Comparison of ENCODE assay signal across 8 cellular contexts in genomic region chr2:111346018-111346932, GRCh38.
DNase-seq lines count a peak whose midpoint lies in the region; ATAC-seq, FAIRE-seq and TF ChIP-seq lines count a peak whose summit lies in the region.
"Not testable (repeated sequence)": the region's sequence is repeated elsewhere in the genome, so short reads cannot be mapped to it uniquely, and the experiment has no call there.

No MANE protein-coding gene starts in this region.

- not testable (repeated sequence) for H3K36me3 Mint-ChIP-seq in HFFc6 (ENCODE audit: low read depth); activated CD8-positive, alpha-beta T cell treated with anti-CD3 and anti-CD28 coated beads for 36 hours (ENCODE audit: low read depth); chondrocyte (ENCODE audit: low read depth)

- not testable (repeated sequence) for H3K4me3 Mint-ChIP-seq in HFFc6; activated CD8-positive, alpha-beta T cell treated with anti-CD3 and anti-CD28 coated beads for 36 hours; chondrocyte (ENCODE audit: unreplicated experiment)

- not testable (repeated sequence) for FAIRE-seq in kidney (lab: Jason Lieb, UNC)

- not testable (repeated sequence) for H3K27ac Mint-ChIP-seq in HFFc6; activated CD8-positive, alpha-beta T cell treated with anti-CD3 and anti-CD28 coated beads for 36 hours
- peak overlapping the region; percentile 41 for H3K27ac Mint-ChIP-seq in chondrocyte (ENCODE audit: unreplicated experiment)

- TF ChIP-seq CTCF in AG09309 (IDR thresholded peaks at IDR 0.05; ENCODE audit: control insufficient read depth, insufficient read depth, low read depth, low read length, missing control alignments); HFFc6 (IDR thresholded peaks at IDR 0.05); activated CD8-positive, alpha-beta T cell treated with anti-CD3 and anti-CD28 coated beads for 36 hours (IDR thresholded peaks at IDR 0.05); chondrocyte (IDR thresholded peaks at IDR 0.05); kidney (IDR thresholded peaks at IDR 0.05; ENCODE audit: borderline replicate concordance, extremely low read depth, insufficient read depth); ovary (IDR thresholded peaks at IDR 0.05); thoracic aorta (IDR thresholded peaks at IDR 0.05): not testable (repeated sequence)

- not testable (repeated sequence) for H3K36me3 ChIP-seq in kidney (ENCODE audit: control insufficient read depth in 1 of 2, insufficient read depth in 2 of 2, low read length in 2 of 2); ovary; thoracic aorta

- H3K4me3 ChIP-seq in AG09309 (ENCODE audit: control insufficient read depth, low read depth, low read length); kidney (ENCODE audit: low read length in 2 of 2); ovary: not testable (repeated sequence)
- peak overlapping the region; percentile 29 for H3K4me3 ChIP-seq in thoracic aorta

- CTCF ChIA-PET in activated CD8-positive, alpha-beta T cell treated with anti-CD3 and anti-CD28 coated beads for 36 hours (lab: Charles Lee) = not testable (repeated sequence)

- intact Hi-C loops in activated CD8-positive, alpha-beta T cell treated with anti-CD3 and anti-CD28 coated beads for 36 hours (cut with micrococcal nuclease); kidney (cut with DNase I); ovary (cut with DNase I): not testable (repeated sequence)

- not testable (repeated sequence) for H3K9ac ChIP-seq in kidney (ENCODE audit: low read length in 2 of 2)

- H3K9me3 ChIP-seq in kidney (ENCODE audit: control insufficient read depth in 1 of 2, low read length in 2 of 2); ovary; thoracic aorta: not testable (repeated sequence)

- DNase-seq in AG09309 (ENCODE audit: low read depth) = peak; percentile 1
- DNase-seq in HFFc6 = peak; percentile 11
- not testable (repeated sequence) for DNase-seq in activated CD8-positive, alpha-beta T cell treated with anti-CD3 and anti-CD28 coated beads for 36 hours; chondrocyte (ENCODE audit: low spot score)
- peak; percentile 29 for DNase-seq in foreskin melanocyte
- DNase-seq in kidney = peak; percentile 73
- peak; percentile 31 to 77 (median 60) for DNase-seq in ovary
- DNase-seq in thoracic aorta (ENCODE audit: low spot score) = peak; percentile 5

- peaks cover 11% of the 10 kb centered on the region for H3K4me1 Mint-ChIP-seq in HFFc6 (ENCODE audit: low read depth)
- not testable (repeated sequence) for H3K4me1 Mint-ChIP-seq in activated CD8-positive, alpha-beta T cell treated with anti-CD3 and anti-CD28 coated beads for 36 hours (ENCODE audit: low read depth); chondrocyte (ENCODE audit: low read depth)

- TF ChIP-seq POLR2A in ovary (IDR thresholded peaks at IDR 0.05) = not testable (repeated sequence)

- H3K4me1 ChIP-seq in kidney (ENCODE audit: control insufficient read depth in 1 of 2, insufficient read depth in 1 of 2, low read depth in 1 of 2, low read length in 2 of 2); ovary (ENCODE audit: insufficient read depth); thoracic aorta (ENCODE audit: control insufficient read depth in 1 of 2, low read depth in 2 of 2): not testable (repeated sequence)

- not testable (repeated sequence) for H3K27ac ChIP-seq in kidney (ENCODE audit: low read depth in 2 of 2, low read length in 2 of 2); ovary
- H3K27ac ChIP-seq in thoracic aorta = peak overlapping the region in 1 of 2 donors; percentile 65

- not testable (repeated sequence) for H3K27me3 Mint-ChIP-seq in HFFc6 (ENCODE audit: insufficient read depth); activated CD8-positive, alpha-beta T cell treated with anti-CD3 and anti-CD28 coated beads for 36 hours; chondrocyte (ENCODE audit: low read depth)

- not testable (repeated sequence) for H3K9me3 Mint-ChIP-seq in HFFc6; activated CD8-positive, alpha-beta T cell treated with anti-CD3 and anti-CD28 coated beads for 36 hours; chondrocyte (ENCODE audit: low read depth)

- TF ChIP-seq EP300 in ovary (IDR thresholded peaks at IDR 0.05) = not testable (repeated sequence)

- 0 to 7% (median 2%) methylated on average over 7 to 11 of the region's 14 CpGs for WGBS in ovary, 3 donors

- H3K27me3 ChIP-seq in ovary; thoracic aorta (replicated peaks; ENCODE audit: insufficient read depth): not testable (repeated sequence)

- POLR2A ChIA-PET in activated CD8-positive, alpha-beta T cell treated with anti-CD3 and anti-CD28 coated beads for 36 hours (lab: Charles Lee) = not testable (repeated sequence)

- peak; percentile 59 for ATAC-seq in activated CD8-positive, alpha-beta T cell treated with anti-CD3 and anti-CD28 coated beads for 36 hours
- peak; percentile 81 for ATAC-seq in thoracic aorta (ENCODE audit: insufficient number of reproducible peaks, low FRiP score, low read depth)
